Comparison of ENCODE assay signal across 18 cellular contexts in genomic region chr15:39236375-39236774, GRCh38.
"Had no signal": no experiment of that assay in that cellular context is flagged by ENCODE, and none has a peak within 500 bp of the region (broad histone marks: within the 10 kb centered on the region; RNA-seq: fewer than 3 reads in every experiment).

No MANE protein-coding gene starts in this region.

- ATAC-seq: naive thymus-derived CD4-positive, alpha-beta T cell had no signal

- H3K27ac ChIP-seq: dorsolateral prefrontal cortex, ovary, right atrium auricular region, stomach had no signal

- H3K27me3 Mint-ChIP-seq: type B pancreatic cell had no signal

- H3K4me1 ChIP-seq: right atrium auricular region, stomach had no signal

- H3K9me3 ChIP-seq: ovary, right atrium auricular region, stomach had no signal

- H3K36me3 Mint-ChIP-seq: naive thymus-derived CD4-positive, alpha-beta T cell; type B pancreatic cell had no signal

- H3K27ac Mint-ChIP-seq: naive thymus-derived CD4-positive, alpha-beta T cell; nephron progenitor cell; type B pancreatic cell had no signal

- H3K36me3 ChIP-seq: ovary, right atrium auricular region, stomach had no signal

- H3K27me3 ChIP-seq: dorsolateral prefrontal cortex, ovary, right atrium auricular region, stomach had no signal

- H3K4me3 ChIP-seq: dorsolateral prefrontal cortex, ovary, right atrium auricular region, stomach had no signal

- H3K9me3 Mint-ChIP-seq: type B pancreatic cell had no signal

- H3K4me3 Mint-ChIP-seq: naive thymus-derived CD4-positive, alpha-beta T cell; nephron progenitor cell; type B pancreatic cell had no signal

- DNase-seq: cortex of kidney; dorsolateral prefrontal cortex; effector CD8-positive, alpha-beta T cell; erythroblast; foreskin melanocyte; head of caudate nucleus; hippocampal formation; kidney glomerular epithelial cell; naive thymus-derived CD4-positive, alpha-beta T cell; nephron progenitor cell; ovary; small intestine; stimulated activated CD4-positive, alpha-beta T cell treated with anti-CD3 and anti-CD28 coated beads, Interleukin-12 subunit alpha, Interleukin-12 subunit beta, amount 100 ng/mL, for 4 hours; stimulated activated naive CD4-positive, alpha-beta T cell; stomach; substantia nigra had no signal

- H3K4me1 Mint-ChIP-seq: nephron progenitor cell had no signal
